Comparison of ENCODE assay signal across 1 cellular context in the genomic region with DNA sequence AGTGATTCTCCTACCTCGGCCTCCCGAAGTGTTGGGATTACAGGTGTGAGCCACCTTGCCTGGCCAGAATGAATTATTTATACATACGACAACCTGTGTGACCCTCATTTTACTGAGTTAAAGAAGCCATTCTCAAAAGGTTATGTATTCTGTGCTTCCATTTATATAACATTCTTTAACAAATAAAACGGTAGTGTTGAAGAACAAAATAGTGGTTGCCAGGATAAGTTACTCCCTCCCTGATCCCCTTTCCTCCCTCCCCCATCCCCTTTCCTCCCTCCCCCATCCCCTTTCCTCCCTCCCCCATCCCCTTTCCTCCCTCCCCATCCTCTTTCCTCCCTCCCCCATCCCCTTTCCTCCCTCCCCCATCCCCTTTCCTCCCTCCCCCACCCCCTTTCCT. TPM values are rescaled to one million over a fixed set of nuclear protein-coding genes. Genes with fewer than 3 reads are reported as not detected.
"Had no signal": no experiment of that assay in that cellular context is flagged by ENCODE, and none has a peak within 500 bp of the region (broad histone marks: within the 10 kb centered on the region; RNA-seq: fewer than 3 reads in every experiment).

No MANE protein-coding gene starts in this region.

RNA-seq across cellular contexts. Expression of gene EXPH5, which starts 7.4 kb away (rescaled TPM):
- total RNA-seq: OCI-LY7 had no signal
